In genomic region chr5:131379723-131380122, GRCh38 we compare ENCODE assay signal across 8 cellular contexts.
A peak's percentile ranks its signal among the peaks of the same experiment; 100 is the strongest.
DNase-seq lines count a peak whose midpoint lies in the region; ATAC-seq lines count a peak whose summit lies in the region.

No MANE protein-coding gene starts in this region.

- ATAC-seq in HG02610 (IDR thresholded peaks at IDR 0.05; ENCODE audit: unreplicated experiment) (peak; percentile 37), memory B cell (ENCODE audit: low read depth) (peak; percentile 72), HG02852 (IDR thresholded peaks at IDR 0.05; ENCODE audit: unreplicated experiment) (no peak)

- peaks cover 94% of the 10 kb centered on the region for H3K4me1 Mint-ChIP-seq in activated naive CD8-positive, alpha-beta T cell (ENCODE audit: low read depth)
- peaks cover 39% of the 10 kb centered on the region for H3K4me1 Mint-ChIP-seq in memory B cell
- H3K4me1 Mint-ChIP-seq in stimulated activated naive CD8-positive, alpha-beta T cell treated with anti-CD3 and anti-CD28 coated beads, Interleukin-15, Interleukin-2, amounts not matched to agents 100 ng/mL and 50 ng/mL, for 24 hours (ENCODE audit: low read depth) = peaks cover 100% of the 10 kb centered on the region

- no peaks in the 10 kb centered on the region for H3K9me3 Mint-ChIP-seq in activated naive CD8-positive, alpha-beta T cell (ENCODE audit: low read depth)
- H3K9me3 Mint-ChIP-seq in memory B cell = no peaks in the 10 kb centered on the region
- no peaks in the 10 kb centered on the region for H3K9me3 Mint-ChIP-seq in stimulated activated naive CD8-positive, alpha-beta T cell treated with anti-CD3 and anti-CD28 coated beads, Interleukin-15, Interleukin-2, amounts not matched to agents 100 ng/mL and 50 ng/mL, for 24 hours

- no peaks in the 10 kb centered on the region for H3K27me3 Mint-ChIP-seq in activated naive CD8-positive, alpha-beta T cell
- no peaks in the 10 kb centered on the region for H3K27me3 Mint-ChIP-seq in memory B cell
- H3K27me3 Mint-ChIP-seq in stimulated activated naive CD8-positive, alpha-beta T cell treated with anti-CD3 and anti-CD28 coated beads, Interleukin-15, Interleukin-2, amounts not matched to agents 100 ng/mL and 50 ng/mL, for 24 hours = no peaks in the 10 kb centered on the region

- peak overlapping the region; percentile 71 for H3K4me3 Mint-ChIP-seq in activated naive CD8-positive, alpha-beta T cell
- peak overlapping the region; percentile 42 for H3K4me3 Mint-ChIP-seq in memory B cell
- peak overlapping the region; percentile 62 for H3K4me3 Mint-ChIP-seq in stimulated activated naive CD8-positive, alpha-beta T cell treated with anti-CD3 and anti-CD28 coated beads, Interleukin-15, Interleukin-2, amounts not matched to agents 100 ng/mL and 50 ng/mL, for 24 hours

- peaks cover 16% of the 10 kb centered on the region for H3K36me3 Mint-ChIP-seq in activated naive CD8-positive, alpha-beta T cell
- peaks cover 16% of the 10 kb centered on the region for H3K36me3 Mint-ChIP-seq in memory B cell
- peaks cover 29% of the 10 kb centered on the region for H3K36me3 Mint-ChIP-seq in stimulated activated naive CD8-positive, alpha-beta T cell treated with anti-CD3 and anti-CD28 coated beads, Interleukin-15, Interleukin-2, amounts not matched to agents 100 ng/mL and 50 ng/mL, for 24 hours (ENCODE audit: low read depth)

- H3K27ac Mint-ChIP-seq in activated naive CD8-positive, alpha-beta T cell = peak overlapping the region; percentile 99
- H3K27ac Mint-ChIP-seq in memory B cell = peak overlapping the region; percentile 98
- peak overlapping the region; percentile 98 for H3K27ac Mint-ChIP-seq in stimulated activated naive CD8-positive, alpha-beta T cell treated with anti-CD3 and anti-CD28 coated beads, Interleukin-15, Interleukin-2, amounts not matched to agents 100 ng/mL and 50 ng/mL, for 24 hours

- DNase-seq in EH (ENCODE audit: low read depth) (peak; percentile 57), RPMI7951 (ENCODE audit: low read depth) (peak; percentile 15), memory B cell (ENCODE audit: low spot score in 2 of 2) (peak; percentile 46 to 73), NCI-H128 (lab: John Stamatoyannopoulos, UW; ENCODE audit: unreplicated experiment) (no peak)
